20 cellular contexts compared by ENCODE assay signal in genomic region chr12:122275459-122275858, GRCh38. TPM values are rescaled to one million over a fixed set of nuclear protein-coding genes. Genes with fewer than 3 reads are reported as not detected.
A peak's percentile ranks its signal among the peaks of the same experiment; 100 is the strongest.
DNase-seq lines count a peak whose midpoint lies in the region; ATAC-seq and TF ChIP-seq lines count a peak whose summit lies in the region.
"Had no signal": no experiment of that assay in that cellular context is flagged by ENCODE, and none has a peak within 500 bp of the region (broad histone marks: within the 10 kb centered on the region; RNA-seq: fewer than 3 reads in every experiment).

No MANE protein-coding gene starts in this region.

- H3K4me3 Mint-ChIP-seq in CD4-positive, CD25-positive, alpha-beta regulatory T cell = peak overlapping the region in 1 of 4 donors; percentile 63
- H3K4me3 Mint-ChIP-seq in HFFc6 = no peak overlapping the region
- H3K4me3 Mint-ChIP-seq in stimulated activated effector memory CD8-positive, alpha-beta T cell treated with anti-CD3 and anti-CD28 coated beads, Interleukin-12 subunit alpha, Interleukin-12 subunit beta, amount 100 ng/mL, for 72 hours = no peak overlapping the region
- no peak overlapping the region for H3K4me3 Mint-ChIP-seq in activated naive CD4-positive, alpha-beta T cell treated with anti-CD3 and anti-CD28 coated beads, Interleukin-2, amount 10 ng/mL, durations not matched to agents 7 days and 5 days
- H3K4me3 Mint-ChIP-seq: CD14-positive monocyte; CD8-positive, alpha-beta T cell had no signal

- no peak overlapping the region for H3K27ac ChIP-seq in CD4-positive, CD25-positive, alpha-beta regulatory T cell (ENCODE audit: insufficient read depth, low read length, poor library complexity, severe bottlenecking)
- H3K27ac ChIP-seq: 22Rv1, A549, BLaER1, GM23248 had no signal

- peaks cover 46% of the 10 kb centered on the region for H3K36me3 ChIP-seq in CD4-positive, CD25-positive, alpha-beta regulatory T cell (ENCODE audit: control insufficient read depth, insufficient read depth, low read length)

- peaks cover 20% of the 10 kb centered on the region for H3K36me3 Mint-ChIP-seq in CD4-positive, CD25-positive, alpha-beta regulatory T cell
- H3K36me3 Mint-ChIP-seq in HFFc6 (ENCODE audit: low read depth) = peaks cover 19% of the 10 kb centered on the region; the same call in 1 of the 2 replicates
- peaks cover 85% of the 10 kb centered on the region for H3K36me3 Mint-ChIP-seq in stimulated activated effector memory CD8-positive, alpha-beta T cell treated with anti-CD3 and anti-CD28 coated beads, Interleukin-12 subunit alpha, Interleukin-12 subunit beta, amount 100 ng/mL, for 72 hours
- H3K36me3 Mint-ChIP-seq in activated naive CD4-positive, alpha-beta T cell treated with anti-CD3 and anti-CD28 coated beads, Interleukin-2, amount 10 ng/mL, durations not matched to agents 7 days and 5 days = peaks cover 28% of the 10 kb centered on the region

- no peaks in the 10 kb centered on the region for H3K9me3 ChIP-seq in CD4-positive, CD25-positive, alpha-beta regulatory T cell (ENCODE audit: control insufficient read depth in 2 of 2, low read length in 2 of 2)
- H3K9me3 ChIP-seq: A549, BLaER1 had no signal

- H3K4me1 ChIP-seq in CD4-positive, CD25-positive, alpha-beta regulatory T cell (ENCODE audit: control insufficient read depth, insufficient read depth, low read length, poor library complexity, severe bottlenecking) = no peaks in the 10 kb centered on the region
- H3K4me1 ChIP-seq: A549, BLaER1 had no signal

- peak overlapping the region in 2 of 3 donors; percentile 17 to 85 for H3K27ac Mint-ChIP-seq in CD4-positive, CD25-positive, alpha-beta regulatory T cell
- peak overlapping the region; percentile 8; the same call in 1 of the 2 replicates for H3K27ac Mint-ChIP-seq in HFFc6
- H3K27ac Mint-ChIP-seq in stimulated activated effector memory CD8-positive, alpha-beta T cell treated with anti-CD3 and anti-CD28 coated beads, Interleukin-12 subunit alpha, Interleukin-12 subunit beta, amount 100 ng/mL, for 72 hours = peak overlapping the region; percentile 26
- H3K27ac Mint-ChIP-seq in activated naive CD4-positive, alpha-beta T cell treated with anti-CD3 and anti-CD28 coated beads, Interleukin-2, amount 10 ng/mL, durations not matched to agents 7 days and 5 days = no peak overlapping the region
- H3K27ac Mint-ChIP-seq: CD8-positive, alpha-beta T cell had no signal

- no peaks in the 10 kb centered on the region for H3K9me3 Mint-ChIP-seq in CD4-positive, CD25-positive, alpha-beta regulatory T cell
- H3K9me3 Mint-ChIP-seq in HFFc6 = no peaks in the 10 kb centered on the region
- H3K9me3 Mint-ChIP-seq in stimulated activated effector memory CD8-positive, alpha-beta T cell treated with anti-CD3 and anti-CD28 coated beads, Interleukin-12 subunit alpha, Interleukin-12 subunit beta, amount 100 ng/mL, for 72 hours = no peaks in the 10 kb centered on the region
- H3K9me3 Mint-ChIP-seq in activated naive CD4-positive, alpha-beta T cell treated with anti-CD3 and anti-CD28 coated beads, Interleukin-2, amount 10 ng/mL, durations not matched to agents 7 days and 5 days = no peaks in the 10 kb centered on the region
- H3K9me3 Mint-ChIP-seq: CD14-positive monocyte; CD8-positive, alpha-beta T cell had no signal

- H3K4me1 Mint-ChIP-seq in CD4-positive, CD25-positive, alpha-beta regulatory T cell = no peaks in the 10 kb centered on the region
- peaks cover 6% of the 10 kb centered on the region; the same call in 1 of the 2 replicates for H3K4me1 Mint-ChIP-seq in HFFc6 (ENCODE audit: low read depth)
- no peaks in the 10 kb centered on the region for H3K4me1 Mint-ChIP-seq in stimulated activated effector memory CD8-positive, alpha-beta T cell treated with anti-CD3 and anti-CD28 coated beads, Interleukin-12 subunit alpha, Interleukin-12 subunit beta, amount 100 ng/mL, for 72 hours
- no peaks in the 10 kb centered on the region for H3K4me1 Mint-ChIP-seq in activated naive CD4-positive, alpha-beta T cell treated with anti-CD3 and anti-CD28 coated beads, Interleukin-2, amount 10 ng/mL, durations not matched to agents 7 days and 5 days

- TF ChIP-seq CTCF in HFFc6 (IDR thresholded peaks at IDR 0.05) (no peak), fibroblast of villous mesenchyme (IDR thresholded peaks at IDR 0.05; ENCODE audit: insufficient read depth, low read depth, low read length) (no peak)

- DNase-seq in CD4-positive, CD25-positive, alpha-beta regulatory T cell = no peak
- DNase-seq in HFFc6 (no peak), fibroblast of villous mesenchyme (ENCODE audit: low read depth) (peak; percentile 9), NCI-H187 (lab: John Stamatoyannopoulos, UW) (no peak), SKM-1 treated with dmso at 0.1 percent for 144 hours (lab: John Stamatoyannopoulos, UW; ENCODE audit: unreplicated experiment) (no peak)
- no peak for DNase-seq in stimulated activated effector memory CD8-positive, alpha-beta T cell treated with anti-CD3 and anti-CD28 coated beads, Interleukin-12 subunit alpha, Interleukin-12 subunit beta, amount 100 ng/mL, for 72 hours (ENCODE audit: low spot score in 2 of 2)
- DNase-seq in activated naive CD4-positive, alpha-beta T cell treated with anti-CD3 and anti-CD28 coated beads, Interleukin-2, amount 10 ng/mL, durations not matched to agents 7 days and 5 days = no peak
- DNase-seq: CD8-positive, alpha-beta T cell; DMS 273 treated with DMSO at 0.1 percent for 48 hours; DMS53; DND-41; EL; GM23248; HCEC 1CT; KG1 had no signal

- CTCF ChIA-PET in activated naive CD4-positive, alpha-beta T cell treated with anti-CD3 and anti-CD28 coated beads, Interleukin-2, amount 10 ng/mL, durations not matched to agents 7 days and 5 days (lab: Charles Lee) = interaction anchor here (0.9 kb wide), 1 partner anchor 81 kb away, joined by 3 read pairs; no protein-coding TSS in a partner anchor

- H3K27me3 Mint-ChIP-seq in CD4-positive, CD25-positive, alpha-beta regulatory T cell = no peaks in the 10 kb centered on the region
- no peaks in the 10 kb centered on the region for H3K27me3 Mint-ChIP-seq in HFFc6 (ENCODE audit: insufficient read depth)
- H3K27me3 Mint-ChIP-seq in activated naive CD4-positive, alpha-beta T cell treated with anti-CD3 and anti-CD28 coated beads, Interleukin-2, amount 10 ng/mL, durations not matched to agents 7 days and 5 days = no peaks in the 10 kb centered on the region

- no peak overlapping the region for H3K4me3 ChIP-seq in CD4-positive, CD25-positive, alpha-beta regulatory T cell (ENCODE audit: low read depth, low read length)
- no peak overlapping the region for H3K4me3 ChIP-seq in fibroblast of villous mesenchyme (ENCODE audit: low read depth, low read length)
- H3K4me3 ChIP-seq: A549, BLaER1, GM12878, GM23248 had no signal

- ATAC-seq in CD4-positive, CD25-positive, alpha-beta regulatory T cell (ENCODE audit: low read depth in 2 of 2) = no peak
- no peak for ATAC-seq in stimulated activated effector memory CD8-positive, alpha-beta T cell treated with anti-CD3 and anti-CD28 coated beads, Interleukin-12 subunit alpha, Interleukin-12 subunit beta, amount 100 ng/mL, for 72 hours
- ATAC-seq: A549; CD8-positive, alpha-beta T cell; GM12878 had no signal

- no peaks in the 10 kb centered on the region for H3K27me3 ChIP-seq in CD4-positive, CD25-positive, alpha-beta regulatory T cell (ENCODE audit: control insufficient read depth, insufficient read depth, low read length)
- H3K27me3 ChIP-seq: BLaER1 had no signal

RNA-seq across cellular contexts. Expression of gene VPS33A, which starts 9.2 kb away (rescaled TPM):
- 27.4 TPM for total RNA-seq in CD4-positive, CD25-positive, alpha-beta regulatory T cell
- polyA plus RNA-seq in CD4-positive, CD25-positive, alpha-beta regulatory T cell = 10 to 100 TPM; 35.8 to 51.4 (median 41.3) TPM
- 10 to 100 TPM; 22.7 to 31.0 (median 25.7) TPM for total RNA-seq in HFFc6 (2021; fragmentation: NEBNext Ultra II Directional; extraction: Animal tissue kit (Norgen Biotek cat#: 25700))
- total RNA-seq in fibroblast of villous mesenchyme = 19.0 and 23.7 TPM in 2 replicates

RNA-seq across cellular contexts. Expression of gene DIABLO, which starts 49.6 kb away (rescaled TPM):
- 80.5 TPM for total RNA-seq in CD4-positive, CD25-positive, alpha-beta regulatory T cell
- 10 to 100 TPM; 63.6 to 78.4 (median 70.9) TPM for polyA plus RNA-seq in CD4-positive, CD25-positive, alpha-beta regulatory T cell
- total RNA-seq in HFFc6 (2021; fragmentation: NEBNext Ultra II Directional; extraction: Animal tissue kit (Norgen Biotek cat#: 25700)) = 10 to 100 TPM; 47.5 to 54.2 (median 48.8) TPM
- total RNA-seq in fibroblast of villous mesenchyme = 66.4 and 74.3 TPM in 2 replicates
